Comparison of ENCODE assay signal across 8 cellular contexts in genomic region chr3:126679318-126679751, GRCh38. TPM values are rescaled to one million over a fixed set of nuclear protein-coding genes. Genes with fewer than 3 reads are reported as not detected.
DNase-seq lines count a peak whose midpoint lies in the region; ATAC-seq and TF ChIP-seq lines count a peak whose summit lies in the region.

No MANE protein-coding gene starts in this region.

- no peaks in the 10 kb centered on the region for H3K79me2 ChIP-seq in neural progenitor cell (ENCODE audit: low read depth)

- ATAC-seq in activated T-helper 17 cell treated with anti-CD3 and anti-CD28 coated beads, Interleukin-2, amount 50 U/mL, for 72 hours (replicated peaks): peak; percentile 74
- ATAC-seq in stimulated activated naive CD8-positive, alpha-beta T cell treated with anti-CD3 and anti-CD28 coated beads, Interleukin-15, amount 100 ng/mL, for 72 hours: peak; percentile 87
- no peak for ATAC-seq in HG03280 (IDR thresholded peaks at IDR 0.05; ENCODE audit: unreplicated experiment)

- no peak overlapping the region for H2AFZ ChIP-seq in neural progenitor cell (replicated peaks)

- H3K4me2 ChIP-seq in neural progenitor cell: peak overlapping the region; percentile 20

- TF ChIP-seq CTCF in RWPE1 (conservative IDR thresholded peaks at IDR 0.05; ENCODE audit: low read depth) (peak; percentile 95), fibroblast of the aortic adventitia (IDR thresholded peaks at IDR 0.05; ENCODE audit: insufficient read depth, low read length) (peak; percentile 92), neural progenitor cell (IDR thresholded peaks at IDR 0.05) (peak; percentile 91)

- CTCF ChIA-PET in RWPE1 (lab: Yijun Ruan, JAX): interaction anchor here (0.6 to 1.3 kb wide), 12 partner anchors 10 to 869 kb away, joined by 3 to 8 read pairs (median 4); no protein-coding TSS in a partner anchor

- H3K27me3 Mint-ChIP-seq in activated T-helper 17 cell treated with anti-CD3 and anti-CD28 coated beads, Interleukin-2, amount 50 U/mL, for 72 hours: peaks cover 15% of the 10 kb centered on the region
- peaks cover 18% of the 10 kb centered on the region for H3K27me3 Mint-ChIP-seq in neural progenitor cell (ENCODE audit: insufficient read depth, low read depth)
- peaks cover 11% of the 10 kb centered on the region for H3K27me3 Mint-ChIP-seq in stimulated activated naive CD8-positive, alpha-beta T cell treated with anti-CD3 and anti-CD28 coated beads, Interleukin-15, amount 100 ng/mL, for 72 hours

- H4K20me1 ChIP-seq in neural progenitor cell (ENCODE audit: low read depth): no peaks in the 10 kb centered on the region

- H3K27ac Mint-ChIP-seq in activated T-helper 17 cell treated with anti-CD3 and anti-CD28 coated beads, Interleukin-2, amount 50 U/mL, for 72 hours: no peak overlapping the region
- H3K27ac Mint-ChIP-seq in neural progenitor cell: no peak overlapping the region
- H3K27ac Mint-ChIP-seq in stimulated activated naive CD8-positive, alpha-beta T cell treated with anti-CD3 and anti-CD28 coated beads, Interleukin-15, amount 100 ng/mL, for 72 hours: no peak overlapping the region

- no peaks in the 10 kb centered on the region for H3K36me3 Mint-ChIP-seq in activated T-helper 17 cell treated with anti-CD3 and anti-CD28 coated beads, Interleukin-2, amount 50 U/mL, for 72 hours (ENCODE audit: low read depth)
- no peaks in the 10 kb centered on the region for H3K36me3 Mint-ChIP-seq in neural progenitor cell

- H3F3A ChIP-seq in neural progenitor cell (ENCODE audit: low read depth): no peaks in the 10 kb centered on the region

- peak; percentile 77 for DNase-seq in ELR (ENCODE audit: low read depth)
- DNase-seq in Kasumi-1 (lab: John Stamatoyannopoulos, UW): peak; percentile 52 to 56
- DNase-seq in RWPE1 (ENCODE audit: low spot score): peak; percentile 57
- peak; percentile 77 for DNase-seq in fibroblast of the aortic adventitia (ENCODE audit: low read depth)
- peak; percentile 94 for DNase-seq in neural progenitor cell (ENCODE audit: low spot score)
- peak; percentile 77 to 78 for DNase-seq in stimulated activated naive CD8-positive, alpha-beta T cell treated with anti-CD3 and anti-CD28 coated beads, Interleukin-15, amount 100 ng/mL, for 72 hours

- H3K9ac ChIP-seq in neural progenitor cell: no peak overlapping the region

- H3K27me3 ChIP-seq in neural progenitor cell: peaks cover 52% of the 10 kb centered on the region

- POLR2A ChIA-PET in RWPE1 (lab: Yijun Ruan, JAX; ENCODE audit: low non-redundant PET): no interaction called here

- H3K9me3 ChIP-seq in neural progenitor cell (ENCODE audit: low read depth): peaks cover 6% of the 10 kb centered on the region

- peaks cover 27% of the 10 kb centered on the region for H3K4me1 ChIP-seq in neural progenitor cell

- H3K4me3 ChIP-seq in fibroblast of the aortic adventitia (ENCODE audit: low read depth, low read length) (no peak overlapping the region), neural progenitor cell (no peak overlapping the region)

- H3K4me3 Mint-ChIP-seq in activated T-helper 17 cell treated with anti-CD3 and anti-CD28 coated beads, Interleukin-2, amount 50 U/mL, for 72 hours: peak overlapping the region; percentile 17
- no peak overlapping the region for H3K4me3 Mint-ChIP-seq in neural progenitor cell
- H3K4me3 Mint-ChIP-seq in stimulated activated naive CD8-positive, alpha-beta T cell treated with anti-CD3 and anti-CD28 coated beads, Interleukin-15, amount 100 ng/mL, for 72 hours: peak overlapping the region; percentile 10 to 60

- no peaks in the 10 kb centered on the region for H3K4me1 Mint-ChIP-seq in activated T-helper 17 cell treated with anti-CD3 and anti-CD28 coated beads, Interleukin-2, amount 50 U/mL, for 72 hours
- H3K4me1 Mint-ChIP-seq in neural progenitor cell: peaks cover 34% of the 10 kb centered on the region
- peaks cover 8% of the 10 kb centered on the region for H3K4me1 Mint-ChIP-seq in stimulated activated naive CD8-positive, alpha-beta T cell treated with anti-CD3 and anti-CD28 coated beads, Interleukin-15, amount 100 ng/mL, for 72 hours

- no peak overlapping the region for H3K27ac ChIP-seq in RWPE1
- H3K27ac ChIP-seq in neural progenitor cell: no peak overlapping the region

- no peaks in the 10 kb centered on the region for H3K9me3 Mint-ChIP-seq in activated T-helper 17 cell treated with anti-CD3 and anti-CD28 coated beads, Interleukin-2, amount 50 U/mL, for 72 hours
- H3K9me3 Mint-ChIP-seq in neural progenitor cell: peaks cover 2% of the 10 kb centered on the region
- H3K9me3 Mint-ChIP-seq in stimulated activated naive CD8-positive, alpha-beta T cell treated with anti-CD3 and anti-CD28 coated beads, Interleukin-15, amount 100 ng/mL, for 72 hours: no peaks in the 10 kb centered on the region

- H3K36me3 ChIP-seq in neural progenitor cell: no peaks in the 10 kb centered on the region

RNA-seq across cellular contexts. Expression of gene TXNRD3, which starts 24.4 kb away (rescaled TPM):
- 1 to 10 TPM in 1 of 2 donors, under 1 TPM in 1; 0.98 to 1.3 TPM for total RNA-seq in activated T-helper 17 cell treated with anti-CD3 and anti-CD28 coated beads, Interleukin-2, amount 50 U/mL, for 72 hours
- total RNA-seq in fibroblast of the aortic adventitia (ENCODE audit: low replicate concordance) (13.2 and 27.9 TPM in 2 replicates), neural progenitor cell (ENCODE audit: low replicate concordance) (8.5 and 10.3 TPM in 2 replicates)

RNA-seq across cellular contexts. Expression of gene CHCHD6, which starts 24.7 kb away (rescaled TPM):
- 1 to 10 TPM; 8.7 to 9.9 TPM for total RNA-seq in activated T-helper 17 cell treated with anti-CD3 and anti-CD28 coated beads, Interleukin-2, amount 50 U/mL, for 72 hours
- 10.8 and 13.4 TPM in 2 replicates for total RNA-seq in fibroblast of the aortic adventitia (ENCODE audit: low replicate concordance)
- 35.7 and 46.2 TPM in 2 replicates for total RNA-seq in neural progenitor cell (ENCODE audit: low replicate concordance)
